ENCODE assay signal across 9 cellular contexts in genomic region chr2:211455225-211455841, GRCh38.
A peak's percentile ranks its signal among the peaks of the same experiment; 100 is the strongest.
DNase-seq lines count a peak whose midpoint lies in the region; ATAC-seq, FAIRE-seq and TF ChIP-seq lines count a peak whose summit lies in the region.
"Had no signal": no experiment of that assay in that cellular context is flagged by ENCODE, and none has a peak within 500 bp of the region (broad histone marks: within the 10 kb centered on the region; RNA-seq: fewer than 3 reads in every experiment).

No MANE protein-coding gene starts in this region.

- TF ChIP-seq EP300 in H1 (IDR thresholded peaks at IDR 0.05; ENCODE audit: borderline replicate concordance in 1 of 2, low read depth in 2 of 2, low read length in 2 of 2): no peak

- H3K27ac ChIP-seq in H1 (ENCODE audit: low read depth, low read length): no peak overlapping the region
- H3K27ac ChIP-seq in mesendoderm (ENCODE audit: low read depth, low read length): no peak overlapping the region
- H3K27ac ChIP-seq: epithelial cell of prostate had no signal

- H3K79me2 ChIP-seq in H1 (ENCODE audit: control insufficient read depth in 1 of 2, insufficient read depth in 2 of 2, low read length in 2 of 2) (no peaks in the 10 kb centered on the region), mesendoderm (ENCODE audit: control insufficient read depth, insufficient read depth, low read length) (no peaks in the 10 kb centered on the region)

- no peak overlapping the region for H2AFZ ChIP-seq in H1 (ENCODE audit: low read length)

- H3K9ac ChIP-seq in H1 (replicated peaks in 1 of 4; ENCODE audit: extremely low read depth in 1 of 4, low read depth in 3 of 4, low read length in 3 of 4) (no peak overlapping the region), mesendoderm (ENCODE audit: low read length) (no peak overlapping the region)

- no peak for TF ChIP-seq POLR2A in H1 (IDR thresholded peaks at IDR 0.05; ENCODE audit: control extremely low read depth in 1 of 2, low read depth in 2 of 2, low read length in 2 of 2)

- H3K23me2 ChIP-seq in H1 (ENCODE audit: low read depth, low read length): no peaks in the 10 kb centered on the region

- H3K23ac ChIP-seq in H1 (ENCODE audit: insufficient read length): no peak overlapping the region
- no peak overlapping the region for H3K23ac ChIP-seq in mesendoderm (ENCODE audit: low read length)

- no peak overlapping the region for H2BK12ac ChIP-seq in H1 (ENCODE audit: low read depth, low read length)

- H3K79me1 ChIP-seq in H1 (ENCODE audit: low read depth, low read length) (no peaks in the 10 kb centered on the region), mesendoderm (ENCODE audit: low read length) (no peaks in the 10 kb centered on the region)

- H4K5ac ChIP-seq in H1 (ENCODE audit: insufficient read length, low read depth, low read length): peak overlapping the region; percentile 29
- no peak overlapping the region for H4K5ac ChIP-seq in mesendoderm (ENCODE audit: low read length)

- H2BK15ac ChIP-seq in H1 (ENCODE audit: low read length): no peak overlapping the region
- H2BK15ac ChIP-seq in mesendoderm (replicated peaks; ENCODE audit: low read depth): no peak overlapping the region

- no peak overlapping the region for H3K56ac ChIP-seq in H1 (replicated peaks; ENCODE audit: insufficient read length, low read depth, low read length)
- H3K56ac ChIP-seq in mesendoderm (ENCODE audit: low read length): no peak overlapping the region

- H4K8ac ChIP-seq in H1 (ENCODE audit: extremely low read depth, insufficient read depth, low read length) (no peak overlapping the region), mesendoderm (ENCODE audit: low read depth, low read length) (no peak overlapping the region)

- POLR2A ChIA-PET in H1 (lab: Charles Lee; ENCODE audit: partially characterized antibody): no interaction called here

- H2BK20ac ChIP-seq in H1 (ENCODE audit: low read length): no peak overlapping the region

- H2AK5ac ChIP-seq in H1 (ENCODE audit: low read depth, low read length) (no peak overlapping the region), mesendoderm (ENCODE audit: low read length) (no peak overlapping the region)

- no peaks in the 10 kb centered on the region for H3K9me3 ChIP-seq in H1 (ENCODE audit: insufficient read depth in 2 of 2, low read depth in 1 of 2, low read length in 1 of 2)

- H3K4ac ChIP-seq in H1 (replicated peaks; ENCODE audit: insufficient read length, low read depth, low read length) (no peak overlapping the region), mesendoderm (ENCODE audit: low read depth, low read length) (no peak overlapping the region)

- H2BK120ac ChIP-seq in H1 (replicated peaks; ENCODE audit: low read depth, low read length): no peak overlapping the region
- H2BK120ac ChIP-seq in mesendoderm (ENCODE audit: low read depth, low read length): no peak overlapping the region

- no peak overlapping the region for H4K91ac ChIP-seq in H1 (replicated peaks; ENCODE audit: insufficient read length, low read length)

- H4K20me1 ChIP-seq in H1 (replicated peaks in 1 of 2; ENCODE audit: control insufficient read depth in 1 of 2, insufficient read depth in 2 of 2, low read length in 2 of 2): no peaks in the 10 kb centered on the region

- 88% methylated on average over 1 of the region's 1 CpG; no CpG with 5 or more reads in 1 of the 2 experiments for WGBS in H1 (ENCODE audit: extremely low coverage in 1 of 2, insufficient coverage in 1 of 2, insufficient read length in 1 of 2, insufficient replicate concordance in 2 of 2, low coverage in 1 of 2, low lambda C conversion rate in 2 of 2, missing lambda C conversion rate in 1 of 2), 2 experiments
- WGBS in mesendoderm (ENCODE audit: extremely low coverage, insufficient coverage, low lambda C conversion rate): no CpG with 5 or more reads among the region's 1 CpG

- CTCF ChIA-PET in H1 (lab: Charles Lee; ENCODE audit: partially characterized antibody): interaction anchor here (0.6 to 3.7 kb wide), 33 partner anchors 9 to 1093 kb away, joined by 3 to 21 read pairs (median 4); no protein-coding TSS in a partner anchor

- DNase-seq in SKM-1 treated with dmso at 0.1 percent for 144 hours (lab: John Stamatoyannopoulos, UW; ENCODE audit: unreplicated experiment) (peak; percentile 43), SKM-1 (lab: John Stamatoyannopoulos, UW; ENCODE audit: unreplicated experiment) (no peak), HuH-7 (ENCODE audit: low spot score) (peak; percentile 17), RKO (ENCODE audit: low spot score) (peak; percentile 45), H1 (ENCODE audit: low read depth in 1 of 2, low spot score in 2 of 2) (no peak), mesendoderm (peak; percentile 61), GM19238 (ENCODE audit: insufficient read length, low spot score) (no peak)

- TF ChIP-seq RAD21 in H1 (IDR thresholded peaks at IDR 0.05 in 1 of 2, conservative IDR thresholded peaks at IDR 0.05 in 1 of 2; ENCODE audit: low read depth in 2 of 2, low read length in 2 of 2): peak; percentile 69 to 73

- peak; percentile 46 to 84 (median 63); a peak in 3 of 4 replicates for TF ChIP-seq CTCF in H1 (IDR thresholded peaks at IDR 0.05; ENCODE audit: control extremely low read depth in 1 of 3, insufficient read depth in 1 of 3, low read depth in 1 of 3, low read length in 3 of 3)

- H2BK5ac ChIP-seq in H1 (ENCODE audit: low read depth, low read length) (no peak overlapping the region), mesendoderm (ENCODE audit: low read length) (no peak overlapping the region)

- H3K18ac ChIP-seq in H1 (ENCODE audit: extremely low read depth, low read length) (no peak overlapping the region), mesendoderm (ENCODE audit: low read length) (no peak overlapping the region)

- H3K4me3 ChIP-seq in H1 (ENCODE audit: extremely low read depth in 1 of 4, insufficient read depth in 2 of 4, low read depth in 3 of 4, low read length in 4 of 4): no peak overlapping the region
- H3K4me3 ChIP-seq in mesendoderm (ENCODE audit: low read length): no peak overlapping the region

- no peaks in the 10 kb centered on the region for H3K36me3 ChIP-seq in H1 (ENCODE audit: control insufficient read depth in 2 of 4, insufficient read depth in 4 of 4, low read length in 3 of 4)
- H3K36me3 ChIP-seq in mesendoderm (ENCODE audit: control insufficient read depth, insufficient read depth, low read length): no peaks in the 10 kb centered on the region

- no peak overlapping the region for H3K14ac ChIP-seq in H1 (ENCODE audit: insufficient read length)

- FAIRE-seq in H1 (lab: Jason Lieb, UNC): peak; percentile 92

- peak; percentile 77 for ATAC-seq in GM21423 (IDR thresholded peaks at IDR 0.05; ENCODE audit: unreplicated experiment)

- H3K4me1 ChIP-seq in H1 (replicated peaks in 1 of 4; ENCODE audit: control insufficient read depth in 3 of 4, insufficient read depth in 4 of 4, low read length in 3 of 4) (no peaks in the 10 kb centered on the region), mesendoderm (ENCODE audit: control insufficient read depth, low read depth, low read length) (no peaks in the 10 kb centered on the region)

- H3K27me3 ChIP-seq in H1 (replicated peaks in 1 of 4; ENCODE audit: control insufficient read depth in 3 of 4, extremely low read depth in 1 of 4, insufficient read depth in 3 of 4, low read length in 3 of 4): no peaks in the 10 kb centered on the region
- no peaks in the 10 kb centered on the region for H3K27me3 ChIP-seq in mesendoderm (ENCODE audit: insufficient read depth, low read length, poor library complexity)

- no peak overlapping the region for H3K4me2 ChIP-seq in H1 (ENCODE audit: insufficient read depth in 1 of 2, low read depth in 2 of 2, low read length in 2 of 2)
- no peak overlapping the region for H3K4me2 ChIP-seq in mesendoderm (ENCODE audit: low read length)

TF ChIP-seq in H1, 55 proteins besides CTCF, POLR2A, EP300 and RAD21:
- no peak for TF ChIP-seq ZNF274 (IDR thresholded peaks at IDR 0.05; ENCODE audit: borderline replicate concordance, extremely low read depth, low read length)
- TF ChIP-seq CREB1 (IDR thresholded peaks at IDR 0.05): no peak
- no peak for TF ChIP-seq TBP (IDR thresholded peaks at IDR 0.05; ENCODE audit: low read depth, low read length)
- no peak for TF ChIP-seq FOSL1 (IDR thresholded peaks at IDR 0.05; ENCODE audit: insufficient read depth, low read depth, low read length)

Comparison
In these comparisons a context has a peak if more than half of its experiments do, and no peak if none do; other contexts are left out.
1. DNase-seq: peak in SKM-1 treated with dmso at 0.1 percent for 144 hours (single experiment), HuH-7 (single experiment), RKO (single experiment) and mesendoderm (single experiment); none in SKM-1 (single experiment), H1 (0 of 2) and GM19238 (single experiment).